ENCODE assay signal across 10 cellular contexts in the genomic region with DNA sequence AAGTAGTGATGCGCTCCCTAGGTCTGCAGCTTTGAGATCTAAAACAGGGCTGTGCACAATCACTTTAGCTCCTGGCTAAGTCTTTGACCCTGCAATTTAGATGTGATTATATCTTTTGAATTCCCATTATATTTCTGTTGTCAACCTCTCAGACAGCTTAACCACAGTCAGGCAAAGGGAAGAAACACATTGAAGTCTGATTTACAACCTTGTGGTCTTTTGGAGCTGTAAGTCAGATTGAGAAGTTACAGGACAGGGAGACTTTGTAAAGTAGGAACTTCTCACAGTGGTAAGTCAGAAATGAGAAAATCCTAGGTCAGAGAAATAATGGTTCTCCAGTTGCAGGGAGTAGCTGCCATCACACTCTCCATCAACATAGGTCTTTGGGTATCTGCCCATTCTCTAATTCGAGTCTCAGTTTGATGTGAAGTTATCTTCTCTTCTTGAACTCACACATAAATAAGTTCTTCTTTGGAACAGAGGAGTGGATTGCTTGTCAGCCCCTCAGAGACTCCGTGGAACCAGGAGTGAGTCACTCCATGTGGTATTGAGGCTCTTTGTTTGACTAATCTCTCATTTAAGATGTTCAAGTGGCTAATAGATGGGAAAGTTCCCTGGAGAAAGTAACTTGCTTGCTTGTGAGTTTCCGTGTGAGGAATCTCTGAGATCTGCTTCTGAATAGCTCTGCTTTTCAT. TPM values are rescaled to one million over a fixed set of nuclear protein-coding genes. Genes with fewer than 3 reads are reported as not detected.
DNase-seq lines count a peak whose midpoint lies in the region; ATAC-seq and TF ChIP-seq lines count a peak whose summit lies in the region.
"Had no signal": no experiment of that assay in that cellular context is flagged by ENCODE, and none has a peak within 500 bp of the region (broad histone marks: within the 10 kb centered on the region; RNA-seq: fewer than 3 reads in every experiment).

No MANE protein-coding gene starts in this region.

- H2BK12ac ChIP-seq in H9 (ENCODE audit: insufficient read length, low read depth, low read length), result no peak overlapping the region

- no peak overlapping the region for H3K4me2 ChIP-seq in H9 (ENCODE audit: insufficient read depth, insufficient read length, low read length)

- H4K20me1 ChIP-seq in H9 (ENCODE audit: control insufficient read depth, insufficient read depth, insufficient read length), result no peaks in the 10 kb centered on the region

- H3K79me2 ChIP-seq in H9 (ENCODE audit: insufficient read depth, low read length), result no peaks in the 10 kb centered on the region

- H4K8ac ChIP-seq in H9 (replicated peaks; ENCODE audit: insufficient read length, low read depth, low read length), result no peak overlapping the region

- no peak overlapping the region for H4K91ac ChIP-seq in H9 (ENCODE audit: insufficient read length, low read depth, low read length)

- no peak overlapping the region for H3K27ac ChIP-seq in coronary artery
- no peak overlapping the region for H3K27ac ChIP-seq in H9 (ENCODE audit: insufficient read length, low read depth, low read length)
- H3K27ac ChIP-seq: VCaP had no signal

- TF ChIP-seq CTCF in fibroblast of the aortic adventitia (IDR thresholded peaks at IDR 0.05; ENCODE audit: insufficient read depth, low read length) (no peak), coronary artery (IDR thresholded peaks at IDR 0.05) (no peak), H9 (conservative IDR thresholded peaks at IDR 0.05) (no peak)

- H3K4me3 ChIP-seq in fibroblast of the aortic adventitia (ENCODE audit: low read depth, low read length) (no peak overlapping the region), coronary artery (no peak overlapping the region)

- H3K23me2 ChIP-seq in H9 (ENCODE audit: insufficient read length, low read depth, low read length, poor library complexity, severe bottlenecking), result no peaks in the 10 kb centered on the region

- H3K9me3 ChIP-seq in T-helper 17 cell (ENCODE audit: control insufficient read depth, low read length, poor library complexity, severe bottlenecking), result no peaks in the 10 kb centered on the region
- no peaks in the 10 kb centered on the region for H3K9me3 ChIP-seq in H9 (ENCODE audit: control insufficient read depth, low read depth, low read length)

- H2AFZ ChIP-seq in H9 (ENCODE audit: low read length), result no peak overlapping the region

- H3K27ac Mint-ChIP-seq in T-helper 17 cell (peak overlapping the region; percentile 86), H9 (no peak overlapping the region)
- H3K27ac Mint-ChIP-seq in stimulated activated naive CD8-positive, alpha-beta T cell treated with anti-CD3 and anti-CD28 coated beads, Interleukin-15, Interleukin-2, amounts not matched to agents 100 ng/mL and 50 ng/mL, for 24 hours, result peak overlapping the region; percentile 59

- no peak overlapping the region for H3T11ph ChIP-seq in H9 (ENCODE audit: low read length)

- H2BK15ac ChIP-seq in H9 (ENCODE audit: low read depth, low read length), result no peak overlapping the region

- no peak overlapping the region for H2AK5ac ChIP-seq in H9 (ENCODE audit: insufficient read length, low read length)

- H3K79me1 ChIP-seq in H9 (ENCODE audit: insufficient read depth, low read depth, low read length, poor library complexity, severe bottlenecking), result no peaks in the 10 kb centered on the region

- H3K4me1 ChIP-seq in H9 (ENCODE audit: insufficient read depth, low read length), result peaks cover 2% of the 10 kb centered on the region; the same call in 1 of the 2 replicates

- no peak overlapping the region for H2BK5ac ChIP-seq in H9 (ENCODE audit: insufficient read length, low read length)

- H3K9me3 Mint-ChIP-seq in stimulated activated naive CD8-positive, alpha-beta T cell treated with anti-CD3 and anti-CD28 coated beads, Interleukin-15, Interleukin-2, amounts not matched to agents 100 ng/mL and 50 ng/mL, for 24 hours, result peaks cover 6% of the 10 kb centered on the region
- H3K9me3 Mint-ChIP-seq in H9, result peaks cover 9 to 16% of the 10 kb centered on the region in 2 experiments; a peak in 4 of 5 replicates

- DNase-seq in stimulated activated CD4-positive, alpha-beta T cell treated with anti-CD3 and anti-CD28 coated beads, Interleukin-12 subunit alpha, Interleukin-12 subunit beta, amount 100 ng/mL, for 48 hours (ENCODE audit: low read depth in 2 of 3, low spot score in 1 of 3), result peak; percentile 16 to 26 (median 17)
- DNase-seq in stimulated activated CD4-positive, alpha-beta T cell treated with anti-CD3 and anti-CD28 coated beads, Interleukin-12 subunit alpha, Interleukin-12 subunit beta, amount 100 ng/mL, for 4 hours, result no peak
- no peak for DNase-seq in T-helper 17 cell
- peak; percentile 88 for DNase-seq in fibroblast of the aortic adventitia (ENCODE audit: low read depth)
- DNase-seq in middle frontal gyrus (ENCODE audit: extremely low spot score, low spot score), result no peak
- no peak for DNase-seq in coronary artery (ENCODE audit: low spot score)
- DNase-seq in H9, result no peak
- DNase-seq: NCI-H526 treated with DMSO at 0.1 percent for 48 hours had no signal

- no peak overlapping the region for H3K56ac ChIP-seq in H9 (ENCODE audit: insufficient read length, low read depth, low read length)

- no peak overlapping the region for H3K23ac ChIP-seq in H9 (ENCODE audit: insufficient read length, low read depth, low read length)

- no peak for ATAC-seq in T-helper 17 cell

- H3K27me3 Mint-ChIP-seq in T-helper 17 cell (no peaks in the 10 kb centered on the region), H9 (ENCODE audit: low read depth) (no peaks in the 10 kb centered on the region; the same call in 1 of the 2 replicates)
- no peaks in the 10 kb centered on the region for H3K27me3 Mint-ChIP-seq in stimulated activated naive CD8-positive, alpha-beta T cell treated with anti-CD3 and anti-CD28 coated beads, Interleukin-15, Interleukin-2, amounts not matched to agents 100 ng/mL and 50 ng/mL, for 24 hours

- no peak overlapping the region for H3K4ac ChIP-seq in H9 (ENCODE audit: low read depth, low read length)

- no peaks in the 10 kb centered on the region for H3K27me3 ChIP-seq in H9 (ENCODE audit: insufficient read depth, low read length)

- H2BK20ac ChIP-seq in H9 (ENCODE audit: low read depth, low read length, poor library complexity, severe bottlenecking), result no peak overlapping the region

- no peak overlapping the region for H3K18ac ChIP-seq in H9 (ENCODE audit: insufficient read length, low read depth, low read length)

- H3K4me1 Mint-ChIP-seq in T-helper 17 cell (peaks cover 15% of the 10 kb centered on the region), H9 (peaks cover 33 to 38% of the 10 kb centered on the region in 2 experiments)
- H3K4me1 Mint-ChIP-seq in stimulated activated naive CD8-positive, alpha-beta T cell treated with anti-CD3 and anti-CD28 coated beads, Interleukin-15, Interleukin-2, amounts not matched to agents 100 ng/mL and 50 ng/mL, for 24 hours (ENCODE audit: low read depth), result peaks cover 30% of the 10 kb centered on the region

- H3K14ac ChIP-seq in H9 (ENCODE audit: insufficient read depth, low read length), result no peak overlapping the region

- no peak overlapping the region for H4K5ac ChIP-seq in H9 (ENCODE audit: insufficient read length, low read depth, low read length)

- H3K36me3 Mint-ChIP-seq in T-helper 17 cell (ENCODE audit: low read depth), result no peaks in the 10 kb centered on the region
- no peaks in the 10 kb centered on the region for H3K36me3 Mint-ChIP-seq in stimulated activated naive CD8-positive, alpha-beta T cell treated with anti-CD3 and anti-CD28 coated beads, Interleukin-15, Interleukin-2, amounts not matched to agents 100 ng/mL and 50 ng/mL, for 24 hours (ENCODE audit: low read depth)
- peaks cover 7 to 14% (median 10%) of the 10 kb centered on the region in 3 experiments for H3K36me3 Mint-ChIP-seq in H9 (ENCODE audit: insufficient read depth in 1 of 3, low read depth in 3 of 3)

- H2BK120ac ChIP-seq in H9 (ENCODE audit: low read depth, low read length, poor library complexity, severe bottlenecking), result no peak overlapping the region

- H3K4me3 Mint-ChIP-seq in T-helper 17 cell (no peak overlapping the region), H9 (no peak overlapping the region)
- H3K4me3 Mint-ChIP-seq in stimulated activated naive CD8-positive, alpha-beta T cell treated with anti-CD3 and anti-CD28 coated beads, Interleukin-15, Interleukin-2, amounts not matched to agents 100 ng/mL and 50 ng/mL, for 24 hours, result no peak overlapping the region

- H3K9ac ChIP-seq in H9 (ENCODE audit: extremely low read depth, insufficient read length, low read length), result no peak overlapping the region

- WGBS in H9 (ENCODE audit: extremely low coverage, insufficient read length, low lambda C conversion rate), result no CpG with 5 or more reads among the region's 4 CpGs

RNA-seq across cellular contexts. Expression of gene SGK1, which starts 35.0 kb away (rescaled TPM):
- 100 to 1,000 TPM; 103 to 132 TPM for total RNA-seq in T-helper 17 cell
- total RNA-seq in fibroblast of the aortic adventitia (ENCODE audit: low replicate concordance), result 63.2 and 871 TPM in 2 replicates
- total RNA-seq in H9 (2021), result 7.8 and 8.2 TPM in 2 replicates

Comparison
In these comparisons a context has a peak if more than half of its experiments do, and no peak if none do; other contexts are left out.
1. DNase-seq: peak in stimulated activated CD4-positive, alpha-beta T cell treated with anti-CD3 and anti-CD28 coated beads, Interleukin-12 subunit alpha, Interleukin-12 subunit beta, amount 100 ng/mL, for 48 hours (3 of 3) and fibroblast of the aortic adventitia (single experiment); none in stimulated activated CD4-positive, alpha-beta T cell treated with anti-CD3 and anti-CD28 coated beads, Interleukin-12 subunit alpha, Interleukin-12 subunit beta, amount 100 ng/mL, for 4 hours (single experiment), T-helper 17 cell (0 of 3), middle frontal gyrus (single experiment), coronary artery (single experiment) and H9 (single experiment).
2. H3K27ac Mint-ChIP-seq: peak in T-helper 17 cell (single experiment) and stimulated activated naive CD8-positive, alpha-beta T cell treated with anti-CD3 and anti-CD28 coated beads, Interleukin-15, Interleukin-2, amounts not matched to agents 100 ng/mL and 50 ng/mL, for 24 hours (single experiment); none in H9 (0 of 3).